In genomic region chr16:70378869-70379493, GRCh38 we compare ENCODE assay signal across 12 cellular contexts. TPM values are rescaled to one million over a fixed set of nuclear protein-coding genes. Genes with fewer than 3 reads are reported as not detected.
DNase-seq lines count a peak whose midpoint lies in the region; ATAC-seq and TF ChIP-seq lines count a peak whose summit lies in the region.
"Had no signal": no experiment of that assay in that cellular context is flagged by ENCODE, and none has a peak within 500 bp of the region (broad histone marks: within the 10 kb centered on the region; RNA-seq: fewer than 3 reads in every experiment).

No MANE protein-coding gene starts in this region.

- TF ChIP-seq CTCF in GM23338 (conservative IDR thresholded peaks at IDR 0.05; ENCODE audit: low read depth in 2 of 2) (no peak), nephron (IDR thresholded peaks at IDR 0.05; ENCODE audit: unreplicated experiment in 3 of 3) (no peak)
- no peak for TF ChIP-seq CTCF in activated CD8-positive, alpha-beta T cell treated with anti-CD3 and anti-CD28 coated beads for 36 hours (IDR thresholded peaks at IDR 0.05)

- 0 out of 2 replicates have a peak overlapping the region, but pooled peaks have one; percentile 97 for H3K27ac ChIP-seq in GM23338 (ENCODE audit: low read depth)
- H3K27ac ChIP-seq: ovary had no signal

- no peaks in the 10 kb centered on the region for H3K9me3 Mint-ChIP-seq in activated CD4-positive, alpha-beta T cell treated with anti-CD3 and anti-CD28 coated beads, Interleukin-2, amount 10 ng/mL, durations not matched to agents 7 days and 5 days
- H3K9me3 Mint-ChIP-seq in GM23338 = no peaks in the 10 kb centered on the region
- no peaks in the 10 kb centered on the region for H3K9me3 Mint-ChIP-seq in activated CD8-positive, alpha-beta T cell treated with anti-CD3 and anti-CD28 coated beads for 36 hours
- no peaks in the 10 kb centered on the region for H3K9me3 Mint-ChIP-seq in nephron

- peak overlapping the region; percentile 99 for H3K27ac Mint-ChIP-seq in activated CD4-positive, alpha-beta T cell treated with anti-CD3 and anti-CD28 coated beads, Interleukin-2, amount 10 ng/mL, durations not matched to agents 7 days and 5 days
- H3K27ac Mint-ChIP-seq in GM23338 = no peak overlapping the region
- peak overlapping the region; percentile 98 for H3K27ac Mint-ChIP-seq in activated CD8-positive, alpha-beta T cell treated with anti-CD3 and anti-CD28 coated beads for 36 hours
- H3K27ac Mint-ChIP-seq in nephron = peak overlapping the region in 2 of 3 experiments; percentile 39 to 97

- H3K36me3 ChIP-seq in GM23338 (ENCODE audit: insufficient read depth) = peaks cover 4% of the 10 kb centered on the region; the same call in 1 of the 2 replicates
- H3K36me3 ChIP-seq: breast epithelium, ovary had no signal

- peak overlapping the region; percentile 95; the same call in 1 of the 2 replicates for H3K4me3 ChIP-seq in GM23338
- H3K4me3 ChIP-seq: ovary had no signal

- peaks cover 24% of the 10 kb centered on the region for H3K36me3 Mint-ChIP-seq in activated CD4-positive, alpha-beta T cell treated with anti-CD3 and anti-CD28 coated beads, Interleukin-2, amount 10 ng/mL, durations not matched to agents 7 days and 5 days (ENCODE audit: low read depth)
- peaks cover 40% of the 10 kb centered on the region for H3K36me3 Mint-ChIP-seq in GM23338 (ENCODE audit: low read depth)
- peaks cover 30% of the 10 kb centered on the region for H3K36me3 Mint-ChIP-seq in activated CD8-positive, alpha-beta T cell treated with anti-CD3 and anti-CD28 coated beads for 36 hours (ENCODE audit: low read depth)
- H3K36me3 Mint-ChIP-seq in nephron (ENCODE audit: low read depth) = peaks cover 27% of the 10 kb centered on the region

- no peak overlapping the region for H2AFZ ChIP-seq in GM23338

- H3K4me1 ChIP-seq in GM23338 (ENCODE audit: insufficient read depth) = peaks cover 12% of the 10 kb centered on the region

- H3K79me2 ChIP-seq in GM23338 (replicated peaks; ENCODE audit: insufficient read depth) = peaks cover 11% of the 10 kb centered on the region

- H3F3A ChIP-seq in GM23338 (replicated peaks; ENCODE audit: low read depth) = peaks cover 43% of the 10 kb centered on the region

- H3K4me1 Mint-ChIP-seq in activated CD4-positive, alpha-beta T cell treated with anti-CD3 and anti-CD28 coated beads, Interleukin-2, amount 10 ng/mL, durations not matched to agents 7 days and 5 days = peaks cover 24% of the 10 kb centered on the region
- H3K4me1 Mint-ChIP-seq in GM23338 (peaks cover 10% of the 10 kb centered on the region; the same call in 2 of the 3 replicates), nephron (peaks cover 5% of the 10 kb centered on the region)
- peaks cover 11% of the 10 kb centered on the region for H3K4me1 Mint-ChIP-seq in activated CD8-positive, alpha-beta T cell treated with anti-CD3 and anti-CD28 coated beads for 36 hours (ENCODE audit: low read depth)

- peak overlapping the region; percentile 98 for H3K4me2 ChIP-seq in GM23338

- ATAC-seq in GM23338 (no peak), GM18517 (IDR thresholded peaks at IDR 0.05; ENCODE audit: unreplicated experiment) (no peak)
- ATAC-seq in activated CD8-positive, alpha-beta T cell treated with anti-CD3 and anti-CD28 coated beads for 36 hours = no peak
- ATAC-seq: heart right ventricle, left ventricle myocardium superior had no signal

- H3K27me3 ChIP-seq in GM23338 (ENCODE audit: insufficient read depth) = no peaks in the 10 kb centered on the region
- H3K27me3 ChIP-seq: breast epithelium, heart right ventricle, ovary had no signal

- H3K4me3 Mint-ChIP-seq in activated CD4-positive, alpha-beta T cell treated with anti-CD3 and anti-CD28 coated beads, Interleukin-2, amount 10 ng/mL, durations not matched to agents 7 days and 5 days = peak overlapping the region; percentile 96
- H3K4me3 Mint-ChIP-seq in GM23338 = peak overlapping the region; percentile 97
- H3K4me3 Mint-ChIP-seq in activated CD8-positive, alpha-beta T cell treated with anti-CD3 and anti-CD28 coated beads for 36 hours = peak overlapping the region; percentile 84
- H3K4me3 Mint-ChIP-seq in nephron = peak overlapping the region; percentile 53 to 56 (median 54)

- POLR2A ChIA-PET in activated CD4-positive, alpha-beta T cell treated with anti-CD3 and anti-CD28 coated beads, Interleukin-2, amount 10 ng/mL, durations not matched to agents 7 days and 5 days (lab: Charles Lee) = no interaction called here
- POLR2A ChIA-PET in activated CD8-positive, alpha-beta T cell treated with anti-CD3 and anti-CD28 coated beads for 36 hours (lab: Charles Lee) = interaction anchor here (0.6 to 3.8 kb wide), 13 partner anchors 10 to 146 kb away, joined by 3 to 34 read pairs (median 7); partner anchors contain the start of genes COG4, DDX19A and ST3GAL2

- H3K27me3 Mint-ChIP-seq in activated CD4-positive, alpha-beta T cell treated with anti-CD3 and anti-CD28 coated beads, Interleukin-2, amount 10 ng/mL, durations not matched to agents 7 days and 5 days = no peaks in the 10 kb centered on the region
- H3K27me3 Mint-ChIP-seq in GM23338 (ENCODE audit: insufficient read depth, low read depth, poor library complexity) (peaks cover 21% of the 10 kb centered on the region), nephron (ENCODE audit: low read depth) (no peaks in the 10 kb centered on the region)
- H3K27me3 Mint-ChIP-seq in activated CD8-positive, alpha-beta T cell treated with anti-CD3 and anti-CD28 coated beads for 36 hours = no peaks in the 10 kb centered on the region

- H4K20me1 ChIP-seq in GM23338 (replicated peaks; ENCODE audit: insufficient read depth) = peaks cover 4% of the 10 kb centered on the region

- DNase-seq in activated CD4-positive, alpha-beta T cell treated with anti-CD3 and anti-CD28 coated beads, Interleukin-2, amount 10 ng/mL, durations not matched to agents 7 days and 5 days = no peak
- DNase-seq in activated CD4-positive, alpha-beta T cell treated with anti-CD3 and anti-CD28 coated beads, Interleukin-2, amount 50 U/mL, for 1 hour = no peak
- peak; percentile 15 for DNase-seq in GM23338 (ENCODE audit: low spot score)
- no peak for DNase-seq in activated CD8-positive, alpha-beta T cell treated with anti-CD3 and anti-CD28 coated beads for 36 hours
- DNase-seq in mesenteric fat pad (ENCODE audit: low spot score) = no peak
- no peak for DNase-seq in cerebellar nuclear complex (lab: John Stamatoyannopoulos, UW)
- DNase-seq: heart right ventricle, left ventricle myocardium superior, ovary had no signal

- H3K9me2 ChIP-seq in GM23338 (ENCODE audit: insufficient read depth) = no peaks in the 10 kb centered on the region

- intact Hi-C loops in activated CD8-positive, alpha-beta T cell treated with anti-CD3 and anti-CD28 coated beads for 36 hours (cut with micrococcal nuclease) = no loop called here

- CTCF ChIA-PET in activated CD4-positive, alpha-beta T cell treated with anti-CD3 and anti-CD28 coated beads, Interleukin-2, amount 10 ng/mL, durations not matched to agents 7 days and 5 days (lab: Charles Lee) = interaction anchor here (0.8 kb wide), 1 partner anchor 17 kb away, joined by 3 read pairs; no protein-coding TSS in a partner anchor
- CTCF ChIA-PET in activated CD8-positive, alpha-beta T cell treated with anti-CD3 and anti-CD28 coated beads for 36 hours (lab: Charles Lee) = interaction anchor here (0.6 to 2.6 kb wide), 2 partner anchors 15 to 146 kb away, joined by 3 to 12 read pairs; no protein-coding TSS in a partner anchor

TF ChIP-seq in GM23338, 12 proteins besides CTCF, POLR2A, EP300 and RAD21:
- TF ChIP-seq EZH2phosphoT487 (IDR thresholded peaks at IDR 0.05; ENCODE audit: unreplicated experiment) (no peak), POLR2AphosphoS5 (IDR thresholded peaks at IDR 0.05; ENCODE audit: low read depth) (peak; percentile 42; the same call in 1 of the 2 replicates), NANOG (IDR thresholded peaks at IDR 0.05; ENCODE audit: borderline replicate concordance) (no peak), REST (IDR thresholded peaks at IDR 0.05; ENCODE audit: unreplicated experiment) (no peak), JUNB (IDR thresholded peaks at IDR 0.05; ENCODE audit: unreplicated experiment) (no peak), CREB1 (CRISPR knock-in tag; IDR thresholded peaks at IDR 0.05; ENCODE audit: low read depth) (no peak)
TF ChIP-seq in GM23338: peak in this region for 1.

RNA-seq across cellular contexts. Expression of gene DDX19A, which starts 32.3 kb away (rescaled TPM):
- total RNA-seq in activated CD4-positive, alpha-beta T cell treated with anti-CD3 and anti-CD28 coated beads, Interleukin-2, amount 10 ng/mL, durations not matched to agents 7 days and 5 days = 10 to 100 TPM; 36.6 to 36.9 TPM
- 58.0 and 67.3 TPM in 2 replicates for total RNA-seq in GM23338 (2014; rRNA removed; shearing (Covaris generic))
- 22.2 and 24.1 TPM in 2 replicates for polyA plus RNA-seq in GM23338 (2016; fragmentation: Nextera tagmentation; extraction: Ambion mirVana)
- total RNA-seq in activated CD8-positive, alpha-beta T cell treated with anti-CD3 and anti-CD28 coated beads for 36 hours = 10 to 100 TPM; 45.5 to 47.2 TPM
- total RNA-seq in mesenteric fat pad = 37.4 TPM

RNA-seq across cellular contexts. Expression of gene ST3GAL2, which starts 59.9 kb away (rescaled TPM):
- total RNA-seq in activated CD4-positive, alpha-beta T cell treated with anti-CD3 and anti-CD28 coated beads, Interleukin-2, amount 10 ng/mL, durations not matched to agents 7 days and 5 days = 10 to 100 TPM; 24.5 to 25.6 TPM
- 36.8 and 39.8 TPM in 2 replicates for total RNA-seq in GM23338 (2014; rRNA removed; shearing (Covaris generic))
- polyA plus RNA-seq in GM23338 (2016; fragmentation: Nextera tagmentation; extraction: Ambion mirVana) = 12.1 and 12.3 TPM in 2 replicates
- total RNA-seq in activated CD8-positive, alpha-beta T cell treated with anti-CD3 and anti-CD28 coated beads for 36 hours = 10 to 100 TPM; 13.2 to 19.0 TPM
- total RNA-seq in mesenteric fat pad = 25.9 TPM
